Comparison of ENCODE assay signal across 28 cellular contexts in the genomic region with DNA sequence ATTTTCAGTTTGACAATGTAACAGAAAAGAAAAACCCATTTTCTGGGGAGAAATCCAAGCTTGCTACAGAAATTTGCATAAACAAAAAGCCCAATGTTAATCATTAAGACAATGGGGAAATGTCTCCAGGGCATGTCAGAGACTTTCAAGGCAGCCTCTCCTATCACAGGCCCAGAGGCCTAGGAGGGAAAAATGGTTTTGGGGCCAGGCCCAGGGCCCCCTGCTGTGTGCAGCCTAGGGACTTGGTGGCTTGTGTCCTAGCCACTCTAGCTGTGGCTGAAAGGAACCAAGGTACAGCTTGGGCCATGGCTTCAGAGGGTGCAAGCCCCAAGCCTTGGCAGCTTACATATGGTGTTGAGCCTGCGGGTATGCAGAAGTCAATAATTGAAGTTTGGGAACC.
"Had no signal": no experiment of that assay in that cellular context is flagged by ENCODE, and none has a peak within 500 bp of the region (broad histone marks: within the 10 kb centered on the region; RNA-seq: fewer than 3 reads in every experiment).

No MANE protein-coding gene starts in this region.

- H3K36me3 ChIP-seq: neural progenitor cell, ovary, right lobe of liver, thyroid gland, uterus had no signal

- H3K9me3 ChIP-seq: ovary, psoas muscle, right lobe of liver, sigmoid colon, stomach, thoracic aorta, thyroid gland, tibial nerve, upper lobe of right lung, uterus had no signal

- H3K4me3 ChIP-seq: neural progenitor cell, ovary, psoas muscle, right lobe of liver, sigmoid colon, stomach, thoracic aorta, thyroid gland, tibial nerve, upper lobe of right lung, uterus had no signal

- H3K27ac Mint-ChIP-seq: neural progenitor cell; progenitor cell of endocrine pancreas; stimulated activated naive B cell treated with anti-CD40 and anti-IgM and Interleukin-4, amounts not matched to agents 10 μg/mL and 1 μg/mL and 100 μg/mL, for 72 hours; stimulated activated naive CD8-positive, alpha-beta T cell treated with anti-CD3 and anti-CD28 coated beads, Interleukin-15, Interleukin-2, amounts not matched to agents 100 ng/mL and 50 ng/mL, for 24 hours; type B pancreatic cell had no signal

- H3K9ac ChIP-seq: neural progenitor cell, parathyroid adenoma had no signal

- FAIRE-seq: small intestine had no signal

- DNase-seq: natural killer cell; occipital lobe; ovary; posterior cingulate gyrus; psoas muscle; right cardiac atrium; right lobe of liver; sigmoid colon; small intestine; stimulated activated CD4-positive, alpha-beta T cell treated with anti-CD3 and anti-CD28 coated beads, Interleukin-15, amount 100 ng/mL, for 24 hours; stimulated activated CD4-positive, alpha-beta T cell treated with anti-CD3 and anti-CD28 coated beads, Interleukin-2, amount 100 ng/mL, for 24 hours; stimulated activated CD4-positive, alpha-beta T cell treated with anti-CD3 and anti-CD28 coated beads, Interleukin-2, amount 100 ng/mL, for 48 hours; stimulated activated CD4-positive, alpha-beta T cell treated with anti-CD3 and anti-CD28 coated beads, Interleukin-4, amount 100 ng/mL, for 24 hours; stimulated activated naive B cell treated with anti-CD40 and anti-IgM and Interleukin-4, amounts not matched to agents 10 μg/mL and 1 μg/mL and 100 μg/mL, for 72 hours; stimulated activated naive CD4-positive, alpha-beta T cell treated with Interleukin-2 at 50 U/mL for 16 hours; stomach; thyroid gland; upper lobe of right lung; uterus had no signal

- H3K4me2 ChIP-seq: neural progenitor cell had no signal

- H3K27ac ChIP-seq: neural progenitor cell, ovary, parathyroid adenoma, psoas muscle, right lobe of liver, sigmoid colon, stomach, thoracic aorta, thyroid gland, tibial nerve, upper lobe of right lung, uterus had no signal

- ATAC-seq: natural killer cell; psoas muscle; right cardiac atrium; right lobe of liver; stimulated activated effector memory CD8-positive, alpha-beta T cell treated with anti-CD3 and anti-CD28 coated beads, Interleukin-12 subunit alpha, Interleukin-12 subunit beta, amount 100 ng/mL, for 72 hours; stimulated activated naive B cell treated with anti-CD40 and anti-IgM and Interleukin-4, amounts not matched to agents 10 μg/mL and 1 μg/mL and 100 μg/mL, for 72 hours; upper lobe of right lung had no signal

- H2AFZ ChIP-seq: neural progenitor cell, parathyroid adenoma had no signal

- H3K4me1 Mint-ChIP-seq: nephron, neural progenitor cell had no signal

- H3K79me2 ChIP-seq: parathyroid adenoma had no signal

- H3K27me3 ChIP-seq: neural progenitor cell, ovary, right lobe of liver, sigmoid colon, stomach, thyroid gland, tibial nerve, upper lobe of right lung, uterus had no signal

- H3K9me3 Mint-ChIP-seq: natural killer cell; stimulated activated effector memory CD8-positive, alpha-beta T cell treated with anti-CD3 and anti-CD28 coated beads, Interleukin-12 subunit alpha, Interleukin-12 subunit beta, amount 100 ng/mL, for 72 hours; type B pancreatic cell had no signal

- H3K4me3 Mint-ChIP-seq: natural killer cell; nephron; neural progenitor cell; stimulated activated effector memory CD8-positive, alpha-beta T cell treated with anti-CD3 and anti-CD28 coated beads, Interleukin-12 subunit alpha, Interleukin-12 subunit beta, amount 100 ng/mL, for 72 hours; stimulated activated naive B cell treated with anti-CD40 and anti-IgM and Interleukin-4, amounts not matched to agents 10 μg/mL and 1 μg/mL and 100 μg/mL, for 72 hours; stimulated activated naive CD8-positive, alpha-beta T cell treated with anti-CD3 and anti-CD28 coated beads, Interleukin-15, Interleukin-2, amounts not matched to agents 100 ng/mL and 50 ng/mL, for 24 hours; type B pancreatic cell had no signal

- H3K27me3 Mint-ChIP-seq: progenitor cell of endocrine pancreas; stimulated activated naive B cell treated with anti-CD40 and anti-IgM and Interleukin-4, amounts not matched to agents 10 μg/mL and 1 μg/mL and 100 μg/mL, for 72 hours; stimulated activated naive CD8-positive, alpha-beta T cell treated with anti-CD3 and anti-CD28 coated beads, Interleukin-15, Interleukin-2, amounts not matched to agents 100 ng/mL and 50 ng/mL, for 24 hours; type B pancreatic cell had no signal

- H3K36me3 Mint-ChIP-seq: natural killer cell; stimulated activated effector memory CD8-positive, alpha-beta T cell treated with anti-CD3 and anti-CD28 coated beads, Interleukin-12 subunit alpha, Interleukin-12 subunit beta, amount 100 ng/mL, for 72 hours had no signal

- H3K4me1 ChIP-seq: parathyroid adenoma, psoas muscle, sigmoid colon, thyroid gland, tibial nerve, upper lobe of right lung, uterus had no signal
